ENCODE assay signal across 30 cellular contexts in genomic region chr21:44400791-44401385, GRCh38. TPM values are rescaled to one million over a fixed set of nuclear protein-coding genes. Genes with fewer than 3 reads are reported as not detected.
"Had no signal": no experiment of that assay in that cellular context is flagged by ENCODE, and none has a peak within 500 bp of the region (broad histone marks: within the 10 kb centered on the region; RNA-seq: fewer than 3 reads in every experiment).

No MANE protein-coding gene starts in this region.

- H3K9me3 Mint-ChIP-seq: activated T-helper 1 cell treated with anti-CD3 and anti-CD28 coated beads, Interleukin-12 subunit alpha, Interleukin-12 subunit beta, Interleukin-2, Interleukin-4 antibody, amounts not matched to agents 30 ng/mL and 10 ng/mL and 1 ng/mL, durations not matched to agents 14 hours and 24 hours and 36 hours; naive thymus-derived CD4-positive, alpha-beta T cell; T-helper 1 cell treated with Interleukin-12 subunit alpha and Interleukin-12 subunit beta and Interleukin-4 antibody, amounts not matched to agents 30 μg/mL and 1 μg/mL, for 36 hours had no signal

- ATAC-seq: left colon; naive thymus-derived CD4-positive, alpha-beta T cell; psoas muscle had no signal

- H3K9ac ChIP-seq: parathyroid adenoma, SK-N-SH had no signal

- H3K4me1 ChIP-seq: esophagus squamous epithelium, parathyroid adenoma, psoas muscle, suprapubic skin, tibial nerve had no signal

- H3K4me1 Mint-ChIP-seq: naive thymus-derived CD4-positive, alpha-beta T cell had no signal

- H3K36me3 Mint-ChIP-seq: activated CD4-positive, alpha-beta memory T cell treated with anti-CD3 and anti-CD28 coated beads for 36 hours had no signal

- H3K27ac ChIP-seq: epithelial cell of prostate, esophagus squamous epithelium, parathyroid adenoma, psoas muscle, suprapubic skin, tibial nerve, VCaP had no signal

- H3K4me3 Mint-ChIP-seq: activated CD4-positive, alpha-beta memory T cell treated with anti-CD3 and anti-CD28 coated beads for 36 hours; activated T-helper 1 cell treated with anti-CD3 and anti-CD28 coated beads, Interleukin-12 subunit alpha, Interleukin-12 subunit beta, Interleukin-2, Interleukin-4 antibody, amounts not matched to agents 30 ng/mL and 10 ng/mL and 1 ng/mL, durations not matched to agents 14 hours and 24 hours and 36 hours; dendritic cell treated with granulocyte-macrophage colony-stimulating factor and Interleukin-4, amounts not matched to agents 40 ng/mL and 50 ng/mL, for 4 days; naive thymus-derived CD4-positive, alpha-beta T cell; T-helper 1 cell treated with Interleukin-12 subunit alpha and Interleukin-12 subunit beta and Interleukin-4 antibody, amounts not matched to agents 30 μg/mL and 1 μg/mL, for 36 hours had no signal

- H3K27me3 ChIP-seq: suprapubic skin, tibial nerve had no signal

- H3K4me3 ChIP-seq: esophagus squamous epithelium, psoas muscle, smooth muscle cell, suprapubic skin, tibial nerve had no signal

- H3K36me3 ChIP-seq: esophagus squamous epithelium, suprapubic skin, tibial nerve had no signal

- H3K27ac Mint-ChIP-seq: activated CD4-positive, alpha-beta memory T cell treated with anti-CD3 and anti-CD28 coated beads for 36 hours; activated T-helper 1 cell treated with anti-CD3 and anti-CD28 coated beads, Interleukin-12 subunit alpha, Interleukin-12 subunit beta, Interleukin-2, Interleukin-4 antibody, amounts not matched to agents 30 ng/mL and 10 ng/mL and 1 ng/mL, durations not matched to agents 14 hours and 24 hours and 36 hours; dendritic cell treated with granulocyte-macrophage colony-stimulating factor and Interleukin-4, amounts not matched to agents 40 ng/mL and 50 ng/mL, for 4 days; T-helper 1 cell treated with Interleukin-12 subunit alpha and Interleukin-12 subunit beta and Interleukin-4 antibody, amounts not matched to agents 30 μg/mL and 1 μg/mL, for 36 hours had no signal

- DNase-seq: activated CD4-positive, alpha-beta memory T cell treated with anti-CD3 and anti-CD28 coated beads for 36 hours; activated CD4-positive, alpha-beta T cell treated with anti-CD3 and anti-CD28 coated beads for 48 hours; activated naive CD4-positive, alpha-beta T cell treated with anti-CD3 and anti-CD28 coated beads, Interleukin-2, amount 50 U/mL, for 16 hours; activated T-cell treated with anti-CD3 and anti-CD28 coated beads for 4 hours; amniotic stem cell; central memory CD4-positive, alpha-beta T cell; effector CD4-positive, alpha-beta T cell; esophagus squamous epithelium; foreskin melanocyte; left colon; midbrain; naive thymus-derived CD4-positive, alpha-beta T cell; nucleus accumbens; stimulated activated naive CD4-positive, alpha-beta T cell; SW 1271; T-helper 9 cell had no signal

- H3K27me3 Mint-ChIP-seq: activated CD4-positive, alpha-beta memory T cell treated with anti-CD3 and anti-CD28 coated beads for 36 hours; dendritic cell treated with granulocyte-macrophage colony-stimulating factor and Interleukin-4, amounts not matched to agents 40 ng/mL and 50 ng/mL, for 4 days; naive thymus-derived CD4-positive, alpha-beta T cell had no signal

- H3K9me3 ChIP-seq: esophagus squamous epithelium, psoas muscle, SK-N-SH, suprapubic skin, tibial nerve had no signal

- FAIRE-seq: keratinocyte, TTC549, urothelium cell line had no signal

RNA-seq across cellular contexts. Expression of gene TRPM2, which starts 47.5 kb away (rescaled TPM):
- polyA plus RNA-seq: SK-N-SH, smooth muscle cell had no signal
